In genomic region chr12:106088246-106089200, GRCh38 we compare ENCODE assay signal across 17 cellular contexts. TPM values are rescaled to one million over a fixed set of nuclear protein-coding genes. Genes with fewer than 3 reads are reported as not detected.
DNase-seq lines count a peak whose midpoint lies in the region; ATAC-seq and TF ChIP-seq lines count a peak whose summit lies in the region.
"Had no signal": no experiment of that assay in that cellular context is flagged by ENCODE, and none has a peak within 500 bp of the region (broad histone marks: within the 10 kb centered on the region; RNA-seq: fewer than 3 reads in every experiment).

No MANE protein-coding gene starts in this region.

- TF ChIP-seq POLR2A in stomach (IDR thresholded peaks at IDR 0.05), result no peak

- DNase-seq in HFFc6 (no peak), epithelial cell of esophagus (ENCODE audit: low read depth) (peak; percentile 56), stomach (no peak), NCI-H1048 (lab: John Stamatoyannopoulos, UW) (no peak), left lung (no peak), NCI-H1092 treated with DMSO at 0.1 percent for 48 hours (lab: John Stamatoyannopoulos, UW) (no peak)
- DNase-seq: ACHN; activated CD4-positive, alpha-beta T cell treated with anti-CD3 and anti-CD28 coated beads, Interleukin-2, amount 50 U/mL, for 1 hour; activated naive CD4-positive, alpha-beta T cell treated with anti-CD3 and anti-CD28 coated beads for 36 hours; CD4-positive, alpha-beta T cell; DMS79; MG63; NCI-H1694; occipital lobe; stimulated activated CD4-positive, alpha-beta T cell treated with anti-CD3 and anti-CD28 coated beads, Interleukin-4, amount 100 ng/mL, for 24 hours had no signal

- ATAC-seq in left lung (no peak), GM18498 (IDR thresholded peaks at IDR 0.05; ENCODE audit: unreplicated experiment) (no peak)

- peaks cover 76% of the 10 kb centered on the region for H3K4me1 Mint-ChIP-seq in HFFc6 (ENCODE audit: low read depth)

- H3K9me3 ChIP-seq in stomach (no peaks in the 10 kb centered on the region), left lung (no peaks in the 10 kb centered on the region)
- H3K9me3 ChIP-seq: MG63 had no signal

- H3K36me3 Mint-ChIP-seq in HFFc6 (ENCODE audit: low read depth), result peaks cover 27% of the 10 kb centered on the region

- H3K4me1 ChIP-seq in stomach (peaks cover 4 to 37% (median 23%) of the 10 kb centered on the region in 4 donors), left lung (no peaks in the 10 kb centered on the region)

- no peaks in the 10 kb centered on the region for H3K9me3 Mint-ChIP-seq in HFFc6
- H3K9me3 Mint-ChIP-seq: activated naive CD4-positive, alpha-beta T cell treated with anti-CD3 and anti-CD28 coated beads for 36 hours; CD4-positive, alpha-beta T cell had no signal

- WGBS in stomach, 5 donors, result 67 to 78% (median 70%) methylated on average over 9 of the region's 9 CpGs

- H3K27me3 Mint-ChIP-seq in HFFc6 (ENCODE audit: insufficient read depth), result peaks cover 2% of the 10 kb centered on the region

- H3K36me3 ChIP-seq in stomach (peaks cover 0 to 5% (median 2%) of the 10 kb centered on the region in 4 donors), left lung (no peaks in the 10 kb centered on the region)
- H3K36me3 ChIP-seq: MG63 had no signal

- TF ChIP-seq CTCF in HFFc6 (IDR thresholded peaks at IDR 0.05), result no peak
- no peak for TF ChIP-seq CTCF in epithelial cell of esophagus (IDR thresholded peaks at IDR 0.05; ENCODE audit: insufficient read depth, low read depth, low read length, missing control alignments)
- no peak for TF ChIP-seq CTCF in stomach (IDR thresholded peaks at IDR 0.05)
- no peak for TF ChIP-seq CTCF in left lung (IDR thresholded peaks at IDR 0.05)

- H3K27ac ChIP-seq in layer of hippocampus (ENCODE audit: low read depth, low read length) (peak overlapping the region; percentile 96), stomach (peak overlapping the region in 3 of 5 donors; percentile 74 to 79 (median 79)), left lung (no peak overlapping the region)

- TF ChIP-seq EP300 in stomach (IDR thresholded peaks at IDR 0.05), result no peak

- no peak overlapping the region for H3K4me3 ChIP-seq in epithelial cell of esophagus (ENCODE audit: low read length)
- H3K4me3 ChIP-seq in stomach, result no peak overlapping the region
- no peak overlapping the region for H3K4me3 ChIP-seq in left lung
- H3K4me3 ChIP-seq: MG63 had no signal

- H3K27me3 ChIP-seq in layer of hippocampus (ENCODE audit: control insufficient read depth, insufficient read depth, low read length), result no peaks in the 10 kb centered on the region
- no peaks in the 10 kb centered on the region for H3K27me3 ChIP-seq in stomach
- no peaks in the 10 kb centered on the region for H3K27me3 ChIP-seq in left lung
- H3K27me3 ChIP-seq: MG63 had no signal

- intact Hi-C loops in stomach (cut with DNase I; ENCODE audit: low total_unique reads), result no loop called here
- intact Hi-C loops in left lung (cut with DNase I), result no loop called here

- no peak overlapping the region for H3K4me3 Mint-ChIP-seq in HFFc6
- H3K4me3 Mint-ChIP-seq: activated naive CD4-positive, alpha-beta T cell treated with anti-CD3 and anti-CD28 coated beads for 36 hours; CD4-positive, alpha-beta T cell had no signal

- H3K27ac Mint-ChIP-seq in HFFc6, result peak overlapping the region; percentile 0; the same call in 1 of the 2 replicates
- H3K27ac Mint-ChIP-seq: activated naive CD4-positive, alpha-beta T cell treated with anti-CD3 and anti-CD28 coated beads for 36 hours; CD4-positive, alpha-beta T cell had no signal

RNA-seq across cellular contexts. Expression of gene NUAK1, which starts 50.2 kb away (rescaled TPM):
- 10 to 100 TPM; 11.0 to 37.3 (median 14.1) TPM for total RNA-seq in HFFc6 (2021; fragmentation: NEBNext Ultra II Directional; extraction: Animal tissue kit (Norgen Biotek cat#: 25700))
- total RNA-seq in stomach (10 to 100 TPM in 3 of 5 donors, 1 to 10 TPM in 1, under 1 TPM in 1; 0.58 to 79.0 (median 11.7) TPM), left lung (10 to 100 TPM; 11.0 to 11.7 TPM)
- polyA plus RNA-seq in stomach, result 1 to 10 TPM in 2 of 3 donors, under 1 TPM in 1; 0.80 to 2.6 (median 2.4) TPM
- total RNA-seq: activated naive CD4-positive, alpha-beta T cell treated with anti-CD3 and anti-CD28 coated beads for 36 hours had no signal

Comparison
In these comparisons a context has a peak if more than half of its experiments do, and no peak if none do; other contexts are left out.
1. H3K27ac ChIP-seq: peak in layer of hippocampus (single experiment) and stomach (3 of 5); none in left lung (0 of 2).